Comparison of ENCODE assay signal across 8 cellular contexts in genomic region chr12:45655186-45655585, GRCh38.
A peak's percentile ranks its signal among the peaks of the same experiment; 100 is the strongest.
DNase-seq lines count a peak whose midpoint lies in the region; ATAC-seq lines count a peak whose summit lies in the region.

No MANE protein-coding gene starts in this region.

- intact Hi-C loops in left colon (cut with DNase I, micrococcal nuclease) (no loop called here), Right ventricle myocardium superior (cut with DNase I) (no loop called here)

- ATAC-seq in left colon (peak; percentile 79), GM21825 (IDR thresholded peaks at IDR 0.05; ENCODE audit: unreplicated experiment) (no peak), Right ventricle myocardium superior (ENCODE audit: poor library complexity) (no peak)

- DNase-seq in SHP77 (lab: John Stamatoyannopoulos, UW) (peak; percentile 47 to 49), SHP77 treated with DMSO at 0.1 percent for 48 hours (lab: John Stamatoyannopoulos, UW) (no peak), NCI-H2196 (lab: John Stamatoyannopoulos, UW; ENCODE audit: unreplicated experiment) (peak; percentile 57), left colon (peak in 1 of 2 donors; percentile 34), cerebellar nuclear complex (lab: John Stamatoyannopoulos, UW) (no peak), Right ventricle myocardium superior (no peak)
- peak; percentile 54 for DNase-seq in activated CD8-positive, alpha-beta memory T cell treated with anti-CD3 and anti-CD28 coated beads, Interleukin-2, amount 50 U/mL, for 4 hours

Comparison
In these comparisons a context has a peak if more than half of its experiments do, and no peak if none do; other contexts are left out.
1. DNase-seq: peak in SHP77 (2 of 2), NCI-H2196 (single experiment) and activated CD8-positive, alpha-beta memory T cell treated with anti-CD3 and anti-CD28 coated beads, Interleukin-2, amount 50 U/mL, for 4 hours (single experiment); none in SHP77 treated with DMSO at 0.1 percent for 48 hours (single experiment), cerebellar nuclear complex (0 of 2) and Right ventricle myocardium superior (single experiment).